ENCODE assay signal across 8 cellular contexts in genomic region chr9:33233659-33234335, GRCh38. TPM values are rescaled to one million over a fixed set of nuclear protein-coding genes. Genes with fewer than 3 reads are reported as not detected.
DNase-seq lines count a peak whose midpoint lies in the region; ATAC-seq, FAIRE-seq and TF ChIP-seq lines count a peak whose summit lies in the region.
"Had no signal": no experiment of that assay in that cellular context is flagged by ENCODE, and none has a peak within 500 bp of the region (broad histone marks: within the 10 kb centered on the region; RNA-seq: fewer than 3 reads in every experiment).

No MANE protein-coding gene starts in this region.

- dilution Hi-C loops in endothelial cell of umbilical vein (cut with MboI; ENCODE audit: extremely low pct_ligation_motif_present, low sequenced_read_pairs): no loop called here

- no peak overlapping the region for H3K27ac ChIP-seq in endothelial cell of umbilical vein (ENCODE audit: insufficient read depth, low read depth, low read length)

- ATAC-seq in HG03432 (IDR thresholded peaks at IDR 0.05; ENCODE audit: unreplicated experiment): no peak

- H3K9me1 ChIP-seq in endothelial cell of umbilical vein (replicated peaks; ENCODE audit: control insufficient read depth, extremely low read depth, insufficient read depth, low read length): no peaks in the 10 kb centered on the region

- CTCF ChIA-PET in endothelial cell of umbilical vein (lab: Charles Lee): interaction anchor here (1.2 to 1.7 kb wide), 3 partner anchors 8 to 67 kb away, joined by 3 to 5 read pairs (median 3); partner anchors contain the start of gene B4GALT1

- DNase-seq in GM03348 (ENCODE audit: low spot score): peak; percentile 45
- peak; percentile 78 for DNase-seq in NCI-H226
- peak; percentile 56 for DNase-seq in endothelial cell of umbilical vein (ENCODE audit: low read depth, low spot score)
- DNase-seq in cortex of kidney (lab: John Stamatoyannopoulos, UW): no peak
- no peak for DNase-seq in effector CD4-positive, alpha-beta T cell

- no peaks in the 10 kb centered on the region for H3K36me3 ChIP-seq in endothelial cell of umbilical vein (ENCODE audit: control insufficient read depth in 2 of 2, extremely low read depth in 1 of 2, insufficient read depth in 2 of 2, low read length in 2 of 2)
- H3K36me3 ChIP-seq in skeletal muscle satellite cell (ENCODE audit: insufficient read depth, low read length): no peaks in the 10 kb centered on the region

- TF ChIP-seq POLR2A in endothelial cell of umbilical vein (IDR thresholded peaks at IDR 0.05; ENCODE audit: low read depth, low read length): no peak

- BruUV-seq in endothelial cell of umbilical vein (replicated peaks; lab: Mats Ljungman, UMichigan): no TSS peak

- H4K20me1 ChIP-seq in endothelial cell of umbilical vein (replicated peaks; ENCODE audit: control insufficient read depth, extremely low read depth, insufficient read depth, low read length): no peaks in the 10 kb centered on the region

- H3K4me2 ChIP-seq in endothelial cell of umbilical vein (ENCODE audit: insufficient read depth, low read length) (no peak overlapping the region), skeletal muscle satellite cell (ENCODE audit: low read length) (peak overlapping the region; percentile 50)

- H3K9ac ChIP-seq in endothelial cell of umbilical vein (replicated peaks; ENCODE audit: extremely low read depth, insufficient read depth, low read length): no peak overlapping the region
- H3K9ac ChIP-seq in skeletal muscle satellite cell (ENCODE audit: low read depth, low read length): peak overlapping the region; percentile 33

- H3K27me3 ChIP-seq in endothelial cell of umbilical vein (ENCODE audit: control insufficient read depth in 2 of 2, insufficient read depth in 2 of 2, low read length in 2 of 2) (peaks cover 0 to 16% of the 10 kb centered on the region in 2 experiments), skeletal muscle satellite cell (ENCODE audit: control insufficient read depth, insufficient read depth, low read length) (no peaks in the 10 kb centered on the region)

- FAIRE-seq in endothelial cell of umbilical vein (lab: Jason Lieb, UNC): no peak
- FAIRE-seq: H1 had no signal

- no peaks in the 10 kb centered on the region for H3K79me2 ChIP-seq in endothelial cell of umbilical vein (ENCODE audit: control insufficient read depth, insufficient read depth, low read length)

- POLR2A ChIA-PET in endothelial cell of umbilical vein (lab: Charles Lee): interaction anchor here (0.6 kb wide), 1 partner anchor 20 kb away, joined by 8 read pairs; no protein-coding TSS in a partner anchor

- H3K4me1 ChIP-seq in endothelial cell of umbilical vein (ENCODE audit: control insufficient read depth, extremely low read depth, insufficient read depth, low read length) (no peaks in the 10 kb centered on the region), skeletal muscle satellite cell (ENCODE audit: control insufficient read depth, insufficient read depth, low read length) (peaks cover 23% of the 10 kb centered on the region)

- H3K4me3 ChIP-seq in endothelial cell of umbilical vein (replicated peaks in 1 of 3; ENCODE audit: insufficient read depth in 1 of 3, low read depth in 1 of 3, low read length in 3 of 3) (no peak overlapping the region), skeletal muscle satellite cell (ENCODE audit: low read length) (peak overlapping the region; percentile 21)

- intact Hi-C loops in endothelial cell of umbilical vein (cut with micrococcal nuclease): no loop called here

- H2AFZ ChIP-seq in endothelial cell of umbilical vein (ENCODE audit: low read depth, low read length): no peak overlapping the region

- H3K9me3 ChIP-seq in endothelial cell of umbilical vein (replicated peaks; ENCODE audit: control insufficient read depth, insufficient read depth, low read length): no peaks in the 10 kb centered on the region
- no peaks in the 10 kb centered on the region for H3K9me3 ChIP-seq in skeletal muscle satellite cell (replicated peaks; ENCODE audit: low read length)

- TF ChIP-seq CTCF in endothelial cell of umbilical vein (IDR thresholded peaks at IDR 0.05; ENCODE audit: extremely low read depth in 1 of 2, insufficient read depth in 1 of 2, low read depth in 1 of 2, low read length in 2 of 2): no peak

TF ChIP-seq in endothelial cell of umbilical vein, 7 proteins besides CTCF, POLR2A, EP300 and RAD21:
- TF ChIP-seq JUN (IDR thresholded peaks at IDR 0.05; ENCODE audit: borderline replicate concordance, insufficient read depth, insufficient read length, low read depth) (no peak), POLR2AphosphoS5 (IDR thresholded peaks at IDR 0.05; ENCODE audit: insufficient read depth, low read depth, low read length) (no peak), FOS (IDR thresholded peaks at IDR 0.05; ENCODE audit: borderline replicate concordance, insufficient read depth, low read length) (no peak), MAX (IDR thresholded peaks at IDR 0.05; ENCODE audit: insufficient read depth, insufficient read length) (no peak)

RNA-seq across cellular contexts. Expression of gene SPINK4, which starts 6.2 kb away (rescaled TPM):
- not detected in 2 replicates for total RNA-seq in endothelial cell of umbilical vein
- polyA plus RNA-seq in endothelial cell of umbilical vein: not detected in 2 replicates
- polyA plus RNA-seq in endothelial cell of umbilical vein (2011; cell fraction: cytosol; rRNA removed): not detected in 2 replicates
- not detected in 2 replicates for polyA plus RNA-seq in endothelial cell of umbilical vein (2011; cell fraction: nucleus; rRNA removed)
- polyA plus RNA-seq in endothelial cell of umbilical vein (2012): not detected in 2 replicates
- polyA minus RNA-seq in endothelial cell of umbilical vein: not detected in 2 replicates
- 56.2 TPM for polyA minus RNA-seq in endothelial cell of umbilical vein (2011; cell fraction: cytosol; rRNA and poly(A)+ RNA removed)
- 3.5 TPM in 1 of 2 replicates, not detected in the other for polyA minus RNA-seq in endothelial cell of umbilical vein (2011; cell fraction: nucleus; rRNA and poly(A)+ RNA removed)
- not detected in 2 replicates for total RNA-seq in skeletal muscle satellite cell (2012; rRNA removed)
- total RNA-seq: H1 had no signal
- polyA plus RNA-seq: H1 had no signal

RNA-seq across cellular contexts. Expression of gene BAG1, which starts 30.7 kb away (rescaled TPM):
- total RNA-seq in endothelial cell of umbilical vein: 87.4 and 98.7 TPM in 2 replicates
- polyA plus RNA-seq in endothelial cell of umbilical vein: 25.2 and 44.6 TPM in 2 replicates
- 58.0 and 58.6 TPM in 2 replicates for polyA plus RNA-seq in endothelial cell of umbilical vein (2011; cell fraction: cytosol; rRNA removed)
- polyA plus RNA-seq in endothelial cell of umbilical vein (2011; cell fraction: nucleus; rRNA removed): 26.0 and 35.6 TPM in 2 replicates
- polyA plus RNA-seq in endothelial cell of umbilical vein (2012): 65.9 and 73.2 TPM in 2 replicates
- polyA minus RNA-seq in endothelial cell of umbilical vein: 10.3 and 19.1 TPM in 2 replicates
- polyA minus RNA-seq in endothelial cell of umbilical vein (2011; cell fraction: cytosol; rRNA and poly(A)+ RNA removed): 84.7 TPM
- 32.4 and 39.3 TPM in 2 replicates for polyA minus RNA-seq in endothelial cell of umbilical vein (2011; cell fraction: nucleus; rRNA and poly(A)+ RNA removed)
- total RNA-seq in skeletal muscle satellite cell (2012; rRNA removed): 15.7 and 30.4 TPM in 2 replicates

RNA-seq across cellular contexts. Expression of gene CHMP5, which starts 31.1 kb away (rescaled TPM):
- 54.5 and 55.8 TPM in 2 replicates for total RNA-seq in endothelial cell of umbilical vein
- polyA plus RNA-seq in endothelial cell of umbilical vein: 22.6 and 33.2 TPM in 2 replicates
- polyA plus RNA-seq in endothelial cell of umbilical vein (2011; cell fraction: cytosol; rRNA removed): 57.2 and 63.0 TPM in 2 replicates
- polyA plus RNA-seq in endothelial cell of umbilical vein (2011; cell fraction: nucleus; rRNA removed): 27.9 and 39.5 TPM in 2 replicates
- polyA plus RNA-seq in endothelial cell of umbilical vein (2012): 69.2 and 84.2 TPM in 2 replicates
- 17.0 and 17.1 TPM in 2 replicates for polyA minus RNA-seq in endothelial cell of umbilical vein
- polyA minus RNA-seq in endothelial cell of umbilical vein (2011; cell fraction: cytosol; rRNA and poly(A)+ RNA removed): 21.1 TPM
- polyA minus RNA-seq in endothelial cell of umbilical vein (2011; cell fraction: nucleus; rRNA and poly(A)+ RNA removed): 9.5 and 11.1 TPM in 2 replicates
- 62.3 and 71.7 TPM in 2 replicates for total RNA-seq in skeletal muscle satellite cell (2012; rRNA removed)

RNA-seq across cellular contexts. Expression of gene NFX1, which starts 56.5 kb away (rescaled TPM):
- 21.7 and 22.1 TPM in 2 replicates for total RNA-seq in endothelial cell of umbilical vein
- 17.4 and 19.3 TPM in 2 replicates for polyA plus RNA-seq in endothelial cell of umbilical vein
- polyA plus RNA-seq in endothelial cell of umbilical vein (2011; cell fraction: cytosol; rRNA removed): 15.0 and 15.5 TPM in 2 replicates
- 32.6 and 37.9 TPM in 2 replicates for polyA plus RNA-seq in endothelial cell of umbilical vein (2011; cell fraction: nucleus; rRNA removed)
- 17.0 and 17.5 TPM in 2 replicates for polyA plus RNA-seq in endothelial cell of umbilical vein (2012)
- polyA minus RNA-seq in endothelial cell of umbilical vein: 44.7 and 57.5 TPM in 2 replicates
- polyA minus RNA-seq in endothelial cell of umbilical vein (2011; cell fraction: cytosol; rRNA and poly(A)+ RNA removed): 48.2 TPM
- polyA minus RNA-seq in endothelial cell of umbilical vein (2011; cell fraction: nucleus; rRNA and poly(A)+ RNA removed): 25.0 and 26.8 TPM in 2 replicates
- 19.9 and 24.3 TPM in 2 replicates for total RNA-seq in skeletal muscle satellite cell (2012; rRNA removed)

Comparison
In these comparisons a context has a peak if more than half of its experiments do, and no peak if none do; other contexts are left out.
1. DNase-seq: peak in GM03348 (single experiment), NCI-H226 (single experiment) and endothelial cell of umbilical vein (single experiment); none in cortex of kidney (single experiment) and effector CD4-positive, alpha-beta T cell (single experiment).